In the genomic region with DNA sequence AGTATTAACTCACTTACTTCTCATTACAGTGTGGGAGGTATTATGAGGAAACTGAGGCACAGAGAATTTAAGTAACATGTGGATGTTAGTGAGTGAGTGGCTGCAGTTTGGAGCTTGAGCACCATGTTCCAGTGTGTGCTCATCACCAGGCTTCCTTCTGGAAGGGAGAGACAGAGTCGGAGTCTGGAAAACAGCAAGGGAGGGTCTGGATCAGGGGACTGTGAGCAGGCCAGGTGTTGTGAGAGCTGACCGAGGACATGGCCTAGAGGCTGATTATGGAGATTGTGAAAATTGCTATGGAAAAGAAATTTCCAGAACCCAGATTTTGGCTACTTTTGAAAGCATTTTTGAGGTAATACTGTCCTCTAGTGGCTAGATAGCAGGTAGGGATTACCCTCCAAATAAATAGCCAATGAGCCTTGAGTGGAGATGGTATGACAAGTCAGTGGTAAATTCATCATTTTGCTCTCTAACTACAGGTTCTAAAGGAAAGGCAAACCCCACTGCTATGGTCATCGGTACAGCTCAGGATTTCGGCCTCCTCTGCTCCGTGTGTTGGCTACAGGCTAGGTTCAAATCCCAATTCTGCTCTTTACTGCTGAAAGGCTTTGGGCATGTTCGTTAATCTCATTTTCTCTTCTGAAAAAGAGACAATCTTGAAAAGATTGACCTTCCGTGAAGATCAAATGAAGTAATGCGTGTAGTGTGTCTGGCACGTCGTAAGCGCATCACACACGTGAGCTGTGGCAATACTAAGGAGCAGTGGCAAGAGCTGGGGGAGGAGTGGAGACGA, we compare ENCODE assay signal across 9 cellular contexts. TPM values are rescaled to one million over a fixed set of nuclear protein-coding genes. Genes with fewer than 3 reads are reported as not detected.
DNase-seq lines count a peak whose midpoint lies in the region; ATAC-seq and TF ChIP-seq lines count a peak whose summit lies in the region.
"Had no signal": no experiment of that assay in that cellular context is flagged by ENCODE, and none has a peak within 500 bp of the region (broad histone marks: within the 10 kb centered on the region; RNA-seq: fewer than 3 reads in every experiment).

No MANE protein-coding gene starts in this region.

- H3K9ac ChIP-seq in Loucy (ENCODE audit: low read depth, low read length, poor library complexity, severe bottlenecking): no peak overlapping the region

- peaks cover 3 to 6% (median 5%) of the 10 kb centered on the region in 3 donors for H3K27me3 Mint-ChIP-seq in immature natural killer cell (ENCODE audit: low read depth in 3 of 3)

- no peaks in the 10 kb centered on the region for H3K79me2 ChIP-seq in Loucy (ENCODE audit: insufficient read depth, low read length)

- H3K4me1 ChIP-seq in Loucy (ENCODE audit: insufficient read depth, low read length, poor library complexity, severe bottlenecking): no peaks in the 10 kb centered on the region
- H3K4me1 ChIP-seq in body of pancreas: peaks cover 3% of the 10 kb centered on the region
- H3K4me1 ChIP-seq in left lung: no peaks in the 10 kb centered on the region

- no peak for ATAC-seq in body of pancreas
- peak; percentile 68 for ATAC-seq in left lung

- WGBS in body of pancreas, 2 donors: 61 to 67% methylated on average over 13 of the region's 13 CpGs

- TF ChIP-seq CTCF in Loucy (conservative IDR thresholded peaks at IDR 0.05; ENCODE audit: low read length): peak; percentile 99
- peak; percentile 50 to 82 (median 70) for TF ChIP-seq CTCF in body of pancreas (IDR thresholded peaks at IDR 0.05)
- TF ChIP-seq CTCF in left lung (IDR thresholded peaks at IDR 0.05): peak in 1 of 2 donors; percentile 66

- intact Hi-C loops in body of pancreas (cut with DNase I): no loop called here
- intact Hi-C loops in left lung (cut with DNase I): loop anchor here in 1 of 2 donors (10.0 kb wide), 1 partner anchor 83 kb away; no protein-coding TSS in a partner anchor

- no peaks in the 10 kb centered on the region for H3K9me2 ChIP-seq in Loucy (replicated peaks; ENCODE audit: low read depth, low read length)

- no peak for TF ChIP-seq POLR2A in body of pancreas (IDR thresholded peaks at IDR 0.05)

- no peak overlapping the region for H3K4me3 ChIP-seq in Loucy (ENCODE audit: low read length, poor library complexity, severe bottlenecking)
- H3K4me3 ChIP-seq in body of pancreas: no peak overlapping the region
- H3K4me3 ChIP-seq in left lung: no peak overlapping the region

- H3K27ac ChIP-seq in body of pancreas: no peak overlapping the region
- H3K27ac ChIP-seq in left lung: no peak overlapping the region

- H2AFZ ChIP-seq in Loucy (ENCODE audit: low read length): no peak overlapping the region

- no peak overlapping the region for H3K4me2 ChIP-seq in Loucy (ENCODE audit: low read depth, low read length, poor library complexity, severe bottlenecking)

- H3K27me3 ChIP-seq in Loucy (ENCODE audit: insufficient read depth, low read length, poor library complexity, severe bottlenecking) (no peaks in the 10 kb centered on the region), body of pancreas (no peaks in the 10 kb centered on the region), left lung (no peaks in the 10 kb centered on the region)

- no peaks in the 10 kb centered on the region for H3K4me1 Mint-ChIP-seq in immature natural killer cell

- H3F3A ChIP-seq in Loucy (ENCODE audit: low read depth): no peaks in the 10 kb centered on the region

- H3K9me3 ChIP-seq in Loucy (ENCODE audit: insufficient read depth, low read depth, low read length) (no peaks in the 10 kb centered on the region), body of pancreas (no peaks in the 10 kb centered on the region), left lung (no peaks in the 10 kb centered on the region)

- H4K20me1 ChIP-seq in Loucy (ENCODE audit: insufficient read depth, low read length, poor library complexity, severe bottlenecking): no peaks in the 10 kb centered on the region

- DNase-seq in NCI-H146 (lab: John Stamatoyannopoulos, UW) (peak; percentile 1), NCI-H146 treated with DMSO at 0.1 percent for 48 hours (lab: John Stamatoyannopoulos, UW; ENCODE audit: unreplicated experiment) (no peak), body of pancreas (no peak), left lung (no peak), immature natural killer cell (no peak), mucosa of gallbladder (ENCODE audit: low spot score) (no peak)
- DNase-seq in activated CD8-positive, alpha-beta memory T cell treated with anti-CD3 and anti-CD28 coated beads for 24 hours: no peak

- H3K36me3 ChIP-seq in Loucy (ENCODE audit: insufficient read depth, low read length) (no peaks in the 10 kb centered on the region), body of pancreas (replicated peaks in 1 of 2; ENCODE audit: insufficient read depth in 1 of 2, low read depth in 2 of 2) (no peaks in the 10 kb centered on the region), left lung (no peaks in the 10 kb centered on the region)

- no peak overlapping the region for H3K4me3 Mint-ChIP-seq in immature natural killer cell

- peaks cover 0 to 4% (median 0%) of the 10 kb centered on the region in 6 donors for H3K9me3 Mint-ChIP-seq in immature natural killer cell
- H3K9me3 Mint-ChIP-seq: activated naive CD4-positive, alpha-beta T cell treated with anti-CD3 and anti-CD28 coated beads, Interleukin-2, amount 50 U/mL, for 72 hours had no signal

- H3K36me3 Mint-ChIP-seq in immature natural killer cell: no peaks in the 10 kb centered on the region
- H3K36me3 Mint-ChIP-seq: activated naive CD4-positive, alpha-beta T cell treated with anti-CD3 and anti-CD28 coated beads, Interleukin-2, amount 50 U/mL, for 72 hours had no signal

- H3K27ac Mint-ChIP-seq in immature natural killer cell: no peak overlapping the region
- H3K27ac Mint-ChIP-seq: activated naive CD4-positive, alpha-beta T cell treated with anti-CD3 and anti-CD28 coated beads, Interleukin-2, amount 50 U/mL, for 72 hours had no signal

RNA-seq across cellular contexts. Expression of a gene that starts 1.1 kb away (rescaled TPM):
- total RNA-seq in body of pancreas (not detected), left lung (not detected), mucosa of gallbladder (0.17 TPM)
- polyA plus RNA-seq in immature natural killer cell: not detected
- total RNA-seq: activated naive CD4-positive, alpha-beta T cell treated with anti-CD3 and anti-CD28 coated beads, Interleukin-2, amount 50 U/mL, for 72 hours had no signal

RNA-seq across cellular contexts. Expression of a gene that starts 47.4 kb away (rescaled TPM):
- total RNA-seq in body of pancreas (not detected), left lung (not detected), mucosa of gallbladder (1.8 TPM)
- polyA plus RNA-seq in immature natural killer cell: not detected
- total RNA-seq: activated naive CD4-positive, alpha-beta T cell treated with anti-CD3 and anti-CD28 coated beads, Interleukin-2, amount 50 U/mL, for 72 hours had no signal
